In the genomic region with DNA sequence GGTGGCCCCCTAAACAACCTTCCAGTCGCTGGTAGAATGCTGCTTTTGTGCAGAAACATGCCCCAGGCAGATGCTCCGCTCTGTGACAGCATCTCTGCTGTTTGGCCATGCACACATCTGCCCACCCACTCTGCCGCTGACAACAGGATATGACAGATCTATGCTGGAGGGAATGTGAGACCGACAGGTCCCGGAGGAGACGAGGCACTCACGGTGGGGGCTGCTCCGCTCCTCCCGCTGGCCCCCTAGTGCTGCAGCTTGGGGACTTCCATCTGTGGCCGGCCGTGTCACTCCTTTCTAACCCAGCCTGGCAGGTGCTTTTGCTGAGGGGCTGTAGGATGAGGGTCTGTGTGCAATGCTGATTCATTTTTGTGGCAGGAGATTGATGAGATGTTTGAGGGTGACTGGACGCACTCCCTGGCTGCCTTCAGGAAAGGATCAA, we compare ENCODE assay signal across 11 cellular contexts. TPM values are rescaled to one million over a fixed set of nuclear protein-coding genes. Genes with fewer than 3 reads are reported as not detected.
DNase-seq lines count a peak whose midpoint lies in the region; ATAC-seq lines count a peak whose summit lies in the region.
"Had no signal": no experiment of that assay in that cellular context is flagged by ENCODE, and none has a peak within 500 bp of the region (broad histone marks: within the 10 kb centered on the region; RNA-seq: fewer than 3 reads in every experiment).

No MANE protein-coding gene starts in this region.

- no peak overlapping the region for H3K4me3 ChIP-seq in CD4-positive, CD25-positive, alpha-beta regulatory T cell (ENCODE audit: low read depth, low read length)

- H3K36me3 ChIP-seq in CD4-positive, CD25-positive, alpha-beta regulatory T cell (ENCODE audit: control insufficient read depth, insufficient read depth, low read length) = no peaks in the 10 kb centered on the region
- H3K36me3 ChIP-seq: WERI-Rb-1 had no signal

- ATAC-seq in CD4-positive, CD25-positive, alpha-beta regulatory T cell (ENCODE audit: low read depth in 2 of 2) = peak in 1 of 2 donors; percentile 9
- ATAC-seq in GM21717 (IDR thresholded peaks at IDR 0.05; ENCODE audit: unreplicated experiment) = peak; percentile 36

- H3K36me3 Mint-ChIP-seq in CD4-positive, CD25-positive, alpha-beta regulatory T cell = no peaks in the 10 kb centered on the region

- peak overlapping the region in 2 of 4 donors; percentile 36 to 45 for H3K4me3 Mint-ChIP-seq in CD4-positive, CD25-positive, alpha-beta regulatory T cell

- no peaks in the 10 kb centered on the region for H3K9me3 Mint-ChIP-seq in CD4-positive, CD25-positive, alpha-beta regulatory T cell

- no peaks in the 10 kb centered on the region for H3K27me3 Mint-ChIP-seq in CD4-positive, CD25-positive, alpha-beta regulatory T cell

- H3K4me1 ChIP-seq in CD4-positive, CD25-positive, alpha-beta regulatory T cell (ENCODE audit: control insufficient read depth, insufficient read depth, low read length, poor library complexity, severe bottlenecking) = peaks cover 59% of the 10 kb centered on the region

- peak overlapping the region; percentile 86 to 97 (median 90) for H3K27ac Mint-ChIP-seq in CD4-positive, CD25-positive, alpha-beta regulatory T cell

- no peaks in the 10 kb centered on the region for H3K27me3 ChIP-seq in CD4-positive, CD25-positive, alpha-beta regulatory T cell (ENCODE audit: control insufficient read depth, insufficient read depth, low read length)

- H3K9me3 ChIP-seq in CD4-positive, CD25-positive, alpha-beta regulatory T cell (ENCODE audit: control insufficient read depth in 2 of 2, low read length in 2 of 2) = no peaks in the 10 kb centered on the region

- H3K4me1 Mint-ChIP-seq in CD4-positive, CD25-positive, alpha-beta regulatory T cell = peaks cover 6 to 59% (median 38%) of the 10 kb centered on the region in 4 donors

- no peak for DNase-seq in CD4-positive, CD25-positive, alpha-beta regulatory T cell
- DNase-seq in T-helper 22 cell (ENCODE audit: low read depth) = peak; percentile 13
- DNase-seq in glomerular visceral epithelial cell (ENCODE audit: extremely low spot score) = peak; percentile 21
- no peak for DNase-seq in caudate nucleus (lab: John Stamatoyannopoulos, UW)
- DNase-seq in Kasumi-1 (lab: John Stamatoyannopoulos, UW) = no peak
- DNase-seq in HPDE6-E6E7 (ENCODE audit: extremely low spot score) = no peak
- DNase-seq in NCI-H1048 (lab: John Stamatoyannopoulos, UW) = no peak
- DNase-seq: NCI-H187, WERI-Rb-1 had no signal

- H3K27ac ChIP-seq in CD4-positive, CD25-positive, alpha-beta regulatory T cell (ENCODE audit: insufficient read depth, low read length, poor library complexity, severe bottlenecking) = peak overlapping the region; percentile 41
- H3K27ac ChIP-seq in caudate nucleus (ENCODE audit: low read depth, low read length) = no peak overlapping the region
- H3K27ac ChIP-seq: WERI-Rb-1 had no signal

RNA-seq across cellular contexts. Expression of a gene that starts 49.1 kb away (rescaled TPM):
- not detected for total RNA-seq in CD4-positive, CD25-positive, alpha-beta regulatory T cell
- polyA plus RNA-seq in CD4-positive, CD25-positive, alpha-beta regulatory T cell = not detected
- total RNA-seq: mononuclear cell had no signal

Comparison
In these comparisons a context has a peak if more than half of its experiments do, and no peak if none do; other contexts are left out.
1. DNase-seq: peak in T-helper 22 cell (single experiment) and glomerular visceral epithelial cell (single experiment); none in CD4-positive, CD25-positive, alpha-beta regulatory T cell (0 of 3), caudate nucleus (0 of 61), Kasumi-1 (0 of 2), HPDE6-E6E7 (single experiment) and NCI-H1048 (single experiment).